In genomic region chr22:19260194-19260593, GRCh38 we compare ENCODE assay signal across 19 cellular contexts. TPM values are rescaled to one million over a fixed set of nuclear protein-coding genes. Genes with fewer than 3 reads are reported as not detected.
DNase-seq lines count a peak whose midpoint lies in the region; ATAC-seq, FAIRE-seq and TF ChIP-seq lines count a peak whose summit lies in the region.
"Had no signal": no experiment of that assay in that cellular context is flagged by ENCODE, and none has a peak within 500 bp of the region (broad histone marks: within the 10 kb centered on the region; RNA-seq: fewer than 3 reads in every experiment).

No MANE protein-coding gene starts in this region.

- H3K27ac ChIP-seq in KOPT-K1 (ENCODE audit: low read depth, low read length, poor library complexity, severe bottlenecking), result peak overlapping the region; percentile 62
- H3K27ac ChIP-seq in endothelial cell of umbilical vein (ENCODE audit: insufficient read depth, low read depth, low read length), result no peak overlapping the region
- no peak overlapping the region for H3K27ac ChIP-seq in parathyroid adenoma
- H3K27ac ChIP-seq: 22Rv1 had no signal

- H3K27me3 ChIP-seq in endothelial cell of umbilical vein (ENCODE audit: control insufficient read depth in 2 of 2, insufficient read depth in 2 of 2, low read length in 2 of 2), result no peaks in the 10 kb centered on the region
- no peaks in the 10 kb centered on the region for H3K27me3 ChIP-seq in parathyroid adenoma (ENCODE audit: control insufficient read depth, insufficient read depth, low read length)
- H3K27me3 ChIP-seq: Peyer's patch had no signal

- ATAC-seq in left colon, result no peak
- no peak for ATAC-seq in GM18520 (IDR thresholded peaks at IDR 0.05; ENCODE audit: unreplicated experiment)
- no peak for ATAC-seq in GM19328 (IDR thresholded peaks at IDR 0.05; ENCODE audit: unreplicated experiment)
- ATAC-seq: sciatic nerve had no signal

- POLR2A ChIA-PET in endothelial cell of umbilical vein (lab: Charles Lee), result no interaction called here

- no peaks in the 10 kb centered on the region for H3K27me3 Mint-ChIP-seq in T-helper 1 cell treated with Interleukin-12 subunit alpha and Interleukin-12 subunit beta and Interleukin-4 antibody, amounts not matched to agents 30 μg/mL and 1 μg/mL, for 36 hours (ENCODE audit: low read depth)

- BruUV-seq in endothelial cell of umbilical vein (replicated peaks; lab: Mats Ljungman, UMichigan), result no TSS peak

- peaks cover 3% of the 10 kb centered on the region for H3K9me3 Mint-ChIP-seq in T-helper 1 cell treated with Interleukin-12 subunit alpha and Interleukin-12 subunit beta and Interleukin-4 antibody, amounts not matched to agents 30 μg/mL and 1 μg/mL, for 36 hours
- H3K9me3 Mint-ChIP-seq: natural killer cell had no signal

- dilution Hi-C loops in endothelial cell of umbilical vein (cut with MboI; ENCODE audit: extremely low pct_ligation_motif_present, low sequenced_read_pairs), result no loop called here

- H3K36me3 ChIP-seq in KOPT-K1 (ENCODE audit: insufficient read depth, low read length), result no peaks in the 10 kb centered on the region
- no peaks in the 10 kb centered on the region for H3K36me3 ChIP-seq in endothelial cell of umbilical vein (ENCODE audit: control insufficient read depth in 2 of 2, extremely low read depth in 1 of 2, insufficient read depth in 2 of 2, low read length in 2 of 2)
- no peaks in the 10 kb centered on the region for H3K36me3 ChIP-seq in parathyroid adenoma (ENCODE audit: control insufficient read depth, insufficient read depth, low read length)
- H3K36me3 ChIP-seq: Peyer's patch had no signal

- H3K9ac ChIP-seq in endothelial cell of umbilical vein (replicated peaks; ENCODE audit: extremely low read depth, insufficient read depth, low read length), result no peak overlapping the region
- H3K9ac ChIP-seq in parathyroid adenoma, result no peak overlapping the region

- CTCF ChIA-PET in endothelial cell of umbilical vein (lab: Charles Lee), result no interaction called here

- DNase-seq in T-helper 1 cell (no peak), endothelial cell of umbilical vein (ENCODE audit: low read depth, low spot score) (no peak), left colon (no peak)
- DNase-seq: activated CD4-positive, alpha-beta T cell treated with anti-CD3 and anti-CD28 coated beads for 4 hours; COR-L47; islet precursor cell; natural killer cell; NCI-H1105; NCI-H510A; Peyer's patch; stimulated activated naive CD4-positive, alpha-beta T cell treated with Interleukin-2 at 50 U/mL for 16 hours; SW 1271 had no signal

- H3K4me2 ChIP-seq in endothelial cell of umbilical vein (ENCODE audit: insufficient read depth, low read length) (peak overlapping the region; percentile 18), parathyroid adenoma (ENCODE audit: low read length) (peak overlapping the region; percentile 2)

- H3K79me2 ChIP-seq in endothelial cell of umbilical vein (ENCODE audit: control insufficient read depth, insufficient read depth, low read length) (no peaks in the 10 kb centered on the region), parathyroid adenoma (no peaks in the 10 kb centered on the region)

- H3K36me3 Mint-ChIP-seq in T-helper 1 cell treated with Interleukin-12 subunit alpha and Interleukin-12 subunit beta and Interleukin-4 antibody, amounts not matched to agents 30 μg/mL and 1 μg/mL, for 36 hours (ENCODE audit: low read depth), result no peaks in the 10 kb centered on the region
- H3K36me3 Mint-ChIP-seq: natural killer cell had no signal

- H4K20me1 ChIP-seq in endothelial cell of umbilical vein (replicated peaks; ENCODE audit: control insufficient read depth, extremely low read depth, insufficient read depth, low read length), result no peaks in the 10 kb centered on the region

- no peak overlapping the region for H3K4me3 Mint-ChIP-seq in T-helper 1 cell treated with Interleukin-12 subunit alpha and Interleukin-12 subunit beta and Interleukin-4 antibody, amounts not matched to agents 30 μg/mL and 1 μg/mL, for 36 hours

- H3K27ac Mint-ChIP-seq in T-helper 1 cell treated with Interleukin-12 subunit alpha and Interleukin-12 subunit beta and Interleukin-4 antibody, amounts not matched to agents 30 μg/mL and 1 μg/mL, for 36 hours, result peak overlapping the region; percentile 72

- H3K9me1 ChIP-seq in endothelial cell of umbilical vein (replicated peaks; ENCODE audit: control insufficient read depth, extremely low read depth, insufficient read depth, low read length), result no peaks in the 10 kb centered on the region

- peaks cover 13% of the 10 kb centered on the region for H3K4me1 Mint-ChIP-seq in T-helper 1 cell treated with Interleukin-12 subunit alpha and Interleukin-12 subunit beta and Interleukin-4 antibody, amounts not matched to agents 30 μg/mL and 1 μg/mL, for 36 hours (ENCODE audit: low read depth)

- H2AFZ ChIP-seq in endothelial cell of umbilical vein (ENCODE audit: low read depth, low read length), result peak overlapping the region; percentile 56
- no peak overlapping the region for H2AFZ ChIP-seq in parathyroid adenoma

- intact Hi-C loops in endothelial cell of umbilical vein (cut with micrococcal nuclease) (no loop called here), left colon (cut with DNase I, micrococcal nuclease) (no loop called here)

- no peak for FAIRE-seq in endothelial cell of umbilical vein (lab: Jason Lieb, UNC)

- H3K9me3 ChIP-seq in KOPT-K1 (ENCODE audit: insufficient read depth, low read length, poor library complexity, severe bottlenecking) (peaks cover 11% of the 10 kb centered on the region), endothelial cell of umbilical vein (replicated peaks; ENCODE audit: control insufficient read depth, insufficient read depth, low read length) (no peaks in the 10 kb centered on the region), parathyroid adenoma (ENCODE audit: control insufficient read depth, low read length) (no peaks in the 10 kb centered on the region)
- H3K9me3 ChIP-seq: Peyer's patch had no signal

- H3K4me3 ChIP-seq in endothelial cell of umbilical vein (replicated peaks in 1 of 3; ENCODE audit: insufficient read depth in 1 of 3, low read depth in 1 of 3, low read length in 3 of 3) (no peak overlapping the region), parathyroid adenoma (ENCODE audit: low read depth, low read length) (no peak overlapping the region)

- no peak for TF ChIP-seq POLR2A in endothelial cell of umbilical vein (IDR thresholded peaks at IDR 0.05; ENCODE audit: low read depth, low read length)

- H3K4me1 ChIP-seq in endothelial cell of umbilical vein (ENCODE audit: control insufficient read depth, extremely low read depth, insufficient read depth, low read length) (no peaks in the 10 kb centered on the region), parathyroid adenoma (no peaks in the 10 kb centered on the region)
- H3K4me1 ChIP-seq: Peyer's patch had no signal

- no peak for TF ChIP-seq CTCF in endothelial cell of umbilical vein (IDR thresholded peaks at IDR 0.05; ENCODE audit: extremely low read depth in 1 of 2, insufficient read depth in 1 of 2, low read depth in 1 of 2, low read length in 2 of 2)
- TF ChIP-seq CTCF in parathyroid adenoma (IDR thresholded peaks at IDR 0.05), result no peak

TF ChIP-seq in endothelial cell of umbilical vein, 7 proteins besides CTCF, POLR2A, EP300 and RAD21:
- TF ChIP-seq POLR2AphosphoS5 (IDR thresholded peaks at IDR 0.05; ENCODE audit: insufficient read depth, low read depth, low read length) (no peak), FOS (IDR thresholded peaks at IDR 0.05; ENCODE audit: borderline replicate concordance, insufficient read depth, low read length) (no peak), GATA2 (IDR thresholded peaks at IDR 0.05; ENCODE audit: insufficient read depth, insufficient read length, low read depth, low read length) (no peak), EZH2 (IDR thresholded peaks at IDR 0.05; ENCODE audit: borderline replicate concordance, low read depth, low read length, severe bottlenecking) (no peak), MYC (IDR thresholded peaks at IDR 0.05; ENCODE audit: low read depth, low read length) (no peak), JUN (IDR thresholded peaks at IDR 0.05; ENCODE audit: borderline replicate concordance, insufficient read depth, insufficient read length, low read depth) (no peak), MAX (IDR thresholded peaks at IDR 0.05; ENCODE audit: insufficient read depth, insufficient read length) (no peak)

RNA-seq across cellular contexts. Expression of gene CLTCL1, which starts 31.3 kb away (rescaled TPM):
- total RNA-seq in endothelial cell of umbilical vein (6.2 and 6.8 TPM in 2 replicates), left colon (1 to 10 TPM; 2.1 to 4.6 TPM)
- polyA plus RNA-seq in endothelial cell of umbilical vein, result 5.0 and 5.1 TPM in 2 replicates
- 3.3 and 3.4 TPM in 2 replicates for polyA plus RNA-seq in endothelial cell of umbilical vein (2011; cell fraction: cytosol; rRNA removed)
- 10.6 and 14.9 TPM in 2 replicates for polyA plus RNA-seq in endothelial cell of umbilical vein (2011; cell fraction: nucleus; rRNA removed)
- polyA plus RNA-seq in endothelial cell of umbilical vein (2012), result 4.0 and 4.4 TPM in 2 replicates
- polyA minus RNA-seq in endothelial cell of umbilical vein, result 8.4 and 12.6 TPM in 2 replicates
- polyA minus RNA-seq in endothelial cell of umbilical vein (2011; cell fraction: cytosol; rRNA and poly(A)+ RNA removed), result 13.5 TPM
- 11.4 and 11.7 TPM in 2 replicates for polyA minus RNA-seq in endothelial cell of umbilical vein (2011; cell fraction: nucleus; rRNA and poly(A)+ RNA removed)
